Comparison of ENCODE assay signal across 18 cellular contexts in the genomic region with DNA sequence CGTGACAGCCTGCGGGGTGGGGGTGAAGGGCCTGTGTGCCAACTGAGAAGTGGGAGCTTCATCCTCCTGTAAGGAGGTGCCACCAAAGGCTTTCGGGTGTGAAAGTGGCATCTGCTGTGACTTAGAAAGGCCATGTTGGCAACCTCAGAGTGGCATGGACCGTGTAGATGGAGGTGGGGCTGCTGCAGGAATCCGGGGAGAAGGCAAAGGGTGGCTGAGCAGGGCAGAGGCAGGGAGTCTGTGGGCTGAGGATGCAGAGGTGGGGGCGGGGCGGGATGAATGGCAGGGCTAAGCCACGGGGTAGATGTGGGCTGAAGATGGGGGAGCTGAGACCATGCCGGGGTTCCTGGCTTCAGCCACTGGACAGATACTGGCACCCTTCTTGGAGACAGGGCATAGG. TPM values are rescaled to one million over a fixed set of nuclear protein-coding genes. Genes with fewer than 3 reads are reported as not detected.
A peak's percentile ranks its signal among the peaks of the same experiment; 100 is the strongest.
DNase-seq lines count a peak whose midpoint lies in the region; ATAC-seq and TF ChIP-seq lines count a peak whose summit lies in the region.
"Had no signal": no experiment of that assay in that cellular context is flagged by ENCODE, and none has a peak within 500 bp of the region (broad histone marks: within the 10 kb centered on the region; RNA-seq: fewer than 3 reads in every experiment).

No MANE protein-coding gene starts in this region.

- no peaks in the 10 kb centered on the region for H3K27me3 Mint-ChIP-seq in stimulated activated naive CD8-positive, alpha-beta T cell treated with anti-CD3 and anti-CD28 coated beads, Interleukin-15, amount 100 ng/mL, for 72 hours
- no peaks in the 10 kb centered on the region for H3K27me3 Mint-ChIP-seq in Calu3 (ENCODE audit: unreplicated experiment)

- peak overlapping the region; percentile 26 to 79 for H3K4me3 Mint-ChIP-seq in stimulated activated naive CD8-positive, alpha-beta T cell treated with anti-CD3 and anti-CD28 coated beads, Interleukin-15, amount 100 ng/mL, for 72 hours
- no peak overlapping the region for H3K4me3 Mint-ChIP-seq in Calu3 (ENCODE audit: low read depth, unreplicated experiment)

- CTCF ChIA-PET in Calu3 (lab: Charles Lee) = no interaction called here

- DNase-seq in Right ventricle myocardium superior = peak; percentile 30
- no peak for DNase-seq in Right ventricle myocardium inferior (ENCODE audit: missing footprints)
- no peak for DNase-seq in Peyer's patch
- no peak for DNase-seq in effector memory CD4-positive, alpha-beta T cell
- DNase-seq in stimulated activated naive CD8-positive, alpha-beta T cell treated with anti-CD3 and anti-CD28 coated beads, Interleukin-15, amount 100 ng/mL, for 72 hours = no peak
- no peak for DNase-seq in NCI-H2029 (lab: John Stamatoyannopoulos, UW)
- DNase-seq in activated CD4-positive, CD25-positive, alpha-beta regulatory T cell treated with anti-CD3 and anti-CD28 coated beads, Interleukin-2, amount 50 U/mL, for 72 hours = no peak
- no peak for DNase-seq in Calu3
- DNase-seq: adrenal gland, COR-L47, erythroblast, left colon, NCI-H1694, OCI-M1, SJCRH30, T1000, tibial artery had no signal

- ATAC-seq in Right ventricle myocardium superior (ENCODE audit: poor library complexity) (no peak), Right ventricle myocardium inferior (no peak)
- ATAC-seq in stimulated activated naive CD8-positive, alpha-beta T cell treated with anti-CD3 and anti-CD28 coated beads, Interleukin-15, amount 100 ng/mL, for 72 hours = no peak
- ATAC-seq: left colon had no signal

- H3K27ac Mint-ChIP-seq in stimulated activated naive CD8-positive, alpha-beta T cell treated with anti-CD3 and anti-CD28 coated beads, Interleukin-15, amount 100 ng/mL, for 72 hours = peak overlapping the region; percentile 90 to 94
- no peak overlapping the region for H3K27ac Mint-ChIP-seq in Calu3 (ENCODE audit: unreplicated experiment)

- no peaks in the 10 kb centered on the region for H3K9me3 ChIP-seq in Peyer's patch
- H3K9me3 ChIP-seq in effector memory CD4-positive, alpha-beta T cell (ENCODE audit: control insufficient read depth, low read length) = no peaks in the 10 kb centered on the region
- H3K9me3 ChIP-seq: adrenal gland, SJCRH30, tibial artery had no signal

- no peak for TF ChIP-seq CTCF in Peyer's patch (IDR thresholded peaks at IDR 0.05)
- no peak for TF ChIP-seq CTCF in Calu3 (IDR thresholded peaks at IDR 0.05; ENCODE audit: unreplicated experiment)

- no peaks in the 10 kb centered on the region for H3K36me3 Mint-ChIP-seq in Calu3 (ENCODE audit: insufficient read depth, unreplicated experiment)

- no peaks in the 10 kb centered on the region for H3K36me3 ChIP-seq in Peyer's patch
- no peaks in the 10 kb centered on the region for H3K36me3 ChIP-seq in effector memory CD4-positive, alpha-beta T cell (ENCODE audit: control insufficient read depth, insufficient read depth, low read length)
- H3K36me3 ChIP-seq: adrenal gland, SJCRH30, tibial artery had no signal

- peaks cover 57% of the 10 kb centered on the region for H3K4me1 Mint-ChIP-seq in stimulated activated naive CD8-positive, alpha-beta T cell treated with anti-CD3 and anti-CD28 coated beads, Interleukin-15, amount 100 ng/mL, for 72 hours
- H3K4me1 Mint-ChIP-seq in Calu3 (ENCODE audit: low read depth, unreplicated experiment) = peaks cover 9% of the 10 kb centered on the region

- TF ChIP-seq POLR2A in Peyer's patch (IDR thresholded peaks at IDR 0.05) = no peak

- peak overlapping the region; percentile 73 to 87 (median 76) for H3K27ac ChIP-seq in Peyer's patch
- peak overlapping the region; percentile 83 for H3K27ac ChIP-seq in effector memory CD4-positive, alpha-beta T cell (ENCODE audit: insufficient read depth, low read length, poor library complexity, severe bottlenecking)
- H3K27ac ChIP-seq: SJCRH30, tibial artery had no signal

- H3K4me1 ChIP-seq in Peyer's patch = peaks cover 0 to 27% (median 19%) of the 10 kb centered on the region in 4 donors
- peaks cover 57% of the 10 kb centered on the region for H3K4me1 ChIP-seq in effector memory CD4-positive, alpha-beta T cell (ENCODE audit: control insufficient read depth, insufficient read depth, low read length, poor library complexity, severe bottlenecking)

- H3K4me3 ChIP-seq in Peyer's patch = no peak overlapping the region
- no peak overlapping the region for H3K4me3 ChIP-seq in effector memory CD4-positive, alpha-beta T cell (ENCODE audit: insufficient read depth, low read depth, low read length, poor library complexity, severe bottlenecking)
- H3K4me3 ChIP-seq: adrenal gland, SJCRH30, tibial artery had no signal

- intact Hi-C loops in Right ventricle myocardium superior (cut with DNase I) = no loop called here
- intact Hi-C loops in Right ventricle myocardium inferior (cut with DNase I) = no loop called here
- intact Hi-C loops in Calu3 (cut with micrococcal nuclease; ENCODE audit: unreplicated experiment) = no loop called here

- no peaks in the 10 kb centered on the region for H3K27me3 ChIP-seq in Peyer's patch
- H3K27me3 ChIP-seq in effector memory CD4-positive, alpha-beta T cell (replicated peaks; ENCODE audit: control insufficient read depth, insufficient read depth, low read length, poor library complexity, severe bottlenecking) = no peaks in the 10 kb centered on the region
- H3K27me3 ChIP-seq: adrenal gland, SJCRH30 had no signal

- no TSS peak for BruUV-seq in Calu3 (replicated peaks; lab: Mats Ljungman, UMichigan)

- H3K9me3 Mint-ChIP-seq in stimulated activated naive CD8-positive, alpha-beta T cell treated with anti-CD3 and anti-CD28 coated beads, Interleukin-15, amount 100 ng/mL, for 72 hours = no peaks in the 10 kb centered on the region
- no peaks in the 10 kb centered on the region for H3K9me3 Mint-ChIP-seq in Calu3 (ENCODE audit: low read depth, unreplicated experiment)

RNA-seq across cellular contexts. Expression of gene TOGARAM2, which starts 28.2 kb away (rescaled TPM):
- 42.8 TPM for total RNA-seq in Right ventricle myocardium superior
- 38.0 TPM for total RNA-seq in Right ventricle myocardium inferior
- total RNA-seq in Peyer's patch = 1 to 10 TPM in 1 of 4 donors, under 1 TPM in 3; under 0.01 to 1.1 (median 0.22) TPM
- total RNA-seq in Calu3 (2022) = 0.47 and 0.85 TPM in 2 replicates
- total RNA-seq: bronchial epithelial cell had no signal

Comparison
In these comparisons a context has a peak if more than half of its experiments do, and no peak if none do; other contexts are left out.
1. RNA of gene TOGARAM2, which starts 28.2 kb away (total RNA-seq): 42.8 TPM in Right ventricle myocardium superior (single experiment) and 38.0 TPM in Right ventricle myocardium inferior (single experiment); 0.47 to 0.85 TPM in Calu3 and under 0.01 to 1.1 TPM in Peyer's patch; every median in the first group is over 10 times any median in the second.